Comparison of ENCODE assay signal across 24 cellular contexts in the genomic region with DNA sequence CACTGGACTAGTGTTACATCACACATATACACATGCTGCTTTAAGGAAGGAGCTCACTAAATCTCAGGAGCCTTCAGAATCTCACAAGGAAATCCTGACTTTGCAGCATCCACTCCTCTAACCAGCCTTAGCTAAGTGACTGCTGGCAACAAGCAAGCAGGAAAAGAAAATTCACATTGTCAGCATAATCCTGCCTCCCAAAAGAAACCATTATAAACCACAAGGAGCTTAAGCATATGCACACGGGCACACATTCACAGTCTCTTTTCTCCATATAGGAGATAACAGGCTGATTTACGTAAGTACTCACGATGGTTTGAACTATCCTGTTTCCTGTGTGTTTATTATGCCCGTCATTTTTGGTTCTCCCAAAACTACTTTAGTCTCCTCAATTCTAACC.
DNase-seq lines count a peak whose midpoint lies in the region; ATAC-seq, FAIRE-seq and TF ChIP-seq lines count a peak whose summit lies in the region.
"Had no signal": no experiment of that assay in that cellular context is flagged by ENCODE, and none has a peak within 500 bp of the region (broad histone marks: within the 10 kb centered on the region; RNA-seq: fewer than 3 reads in every experiment).

No MANE protein-coding gene starts in this region.

- peaks cover 0 to 3% (median under 1%) of the 10 kb centered on the region in 7 donors for H3K9me3 Mint-ChIP-seq in CD14-positive monocyte
- H3K9me3 Mint-ChIP-seq: CD4-positive, alpha-beta T cell; CD8-positive, alpha-beta memory T cell had no signal

- H3K27ac Mint-ChIP-seq in CD14-positive monocyte, result no peak overlapping the region
- H3K27ac Mint-ChIP-seq: B cell; CD4-positive, alpha-beta T cell; CD8-positive, alpha-beta memory T cell had no signal

- no TSS peak for BruUV-seq in HepG2 (replicated peaks; lab: Mats Ljungman, UMichigan)

- no peaks in the 10 kb centered on the region for H3K79me2 ChIP-seq in HepG2 (ENCODE audit: insufficient read depth, low read length)
- H3K79me2 ChIP-seq in smooth muscle cell (ENCODE audit: low read depth), result no peaks in the 10 kb centered on the region

- H3K36me3 Mint-ChIP-seq in CD14-positive monocyte, result no peaks in the 10 kb centered on the region
- H3K36me3 Mint-ChIP-seq: CD8-positive, alpha-beta memory T cell had no signal

- H3K4me2 ChIP-seq in HepG2 (ENCODE audit: low read depth, low read length) (no peak overlapping the region), smooth muscle cell (peak overlapping the region; percentile 25)
- H3K4me2 ChIP-seq: BLaER1 had no signal

- no peak overlapping the region for H3K4me3 Mint-ChIP-seq in CD14-positive monocyte
- H3K4me3 Mint-ChIP-seq: B cell; CD4-positive, alpha-beta T cell; CD8-positive, alpha-beta memory T cell had no signal

- TF ChIP-seq CTCF in HepG2 (CRISPR knock-in tag; IDR thresholded peaks at IDR 0.05) (no peak), right lobe of liver (IDR thresholded peaks at IDR 0.05) (no peak), smooth muscle cell (IDR thresholded peaks at IDR 0.05; ENCODE audit: borderline replicate concordance, insufficient read depth, poor library complexity, severe bottlenecking) (no peak), CD14-positive monocyte (IDR thresholded peaks at IDR 0.05) (no peak), transverse colon (IDR thresholded peaks at IDR 0.05) (no peak)

- POLR2A ChIA-PET in HepG2 (lab: Yijun Ruan, JAX), result no interaction called here

- CTCF ChIA-PET in HepG2 (lab: Yijun Ruan, JAX; ENCODE audit: low intra/inter-chr PET ratio, low total read pairs), result no interaction called here

- H3K27me3 ChIP-seq in HepG2 (ENCODE audit: control insufficient read depth in 1 of 2, insufficient read depth in 2 of 2, low read length in 2 of 2), result no peaks in the 10 kb centered on the region
- no peaks in the 10 kb centered on the region for H3K27me3 ChIP-seq in right lobe of liver
- H3K27me3 ChIP-seq in smooth muscle cell (ENCODE audit: low read depth), result no peaks in the 10 kb centered on the region
- H3K27me3 ChIP-seq in transverse colon, result no peaks in the 10 kb centered on the region
- H3K27me3 ChIP-seq: BLaER1 had no signal

- no peaks in the 10 kb centered on the region for H4K20me1 ChIP-seq in HepG2 (ENCODE audit: insufficient read depth, low read length)
- H4K20me1 ChIP-seq in smooth muscle cell (ENCODE audit: low read depth), result no peaks in the 10 kb centered on the region
- H4K20me1 ChIP-seq: BLaER1 had no signal

- intact Hi-C loops in HepG2 (cut with micrococcal nuclease; ENCODE audit: unreplicated experiment), result no loop called here
- intact Hi-C loops in right lobe of liver (cut with DNase I), result no loop called here
- intact Hi-C loops in CD14-positive monocyte (cut with micrococcal nuclease), result no loop called here
- intact Hi-C loops in transverse colon (cut with DNase I; ENCODE audit: low total_unique reads), result no loop called here

- TF ChIP-seq POLR2A in HepG2 (IDR thresholded peaks at IDR 0.05; ENCODE audit: insufficient read depth in 1 of 2, low read depth in 2 of 2, low read length in 2 of 2) (no peak), right lobe of liver (IDR thresholded peaks at IDR 0.05) (no peak), transverse colon (IDR thresholded peaks at IDR 0.05) (no peak)

- FAIRE-seq in HepG2 (lab: Jason Lieb, UNC), result no peak
- FAIRE-seq: A204.1, D721Med, GM12878 had no signal

- H3K4me1 Mint-ChIP-seq in CD14-positive monocyte, result no peaks in the 10 kb centered on the region
- H3K4me1 Mint-ChIP-seq: B cell; CD8-positive, alpha-beta memory T cell had no signal

- no peak for TF ChIP-seq RAD21 in HepG2 (CRISPR knock-in tag; IDR thresholded peaks at IDR 0.05)

- in situ Hi-C loops in HepG2 (cut with HindIII; ENCODE audit: extremely low pct_ligation_motif_present, low pct_unique_long_range_greater_than_20kb), result no loop called here
- in situ Hi-C loops in transverse colon (cut with MboI; ENCODE audit: low pct_ligation_motif_present in 1 of 4, low pct_unique_long_range_greater_than_20kb in 1 of 4, low sequenced_read_pairs in 3 of 4), result no loop called here

- no peaks in the 10 kb centered on the region for H3K9me3 ChIP-seq in HepG2 (ENCODE audit: low read length)
- H3K9me3 ChIP-seq in right lobe of liver, result peaks cover 0 to 2% (median 0%) of the 10 kb centered on the region in 4 donors
- no peaks in the 10 kb centered on the region for H3K9me3 ChIP-seq in smooth muscle cell (replicated peaks; ENCODE audit: low read depth)
- H3K9me3 ChIP-seq in transverse colon, result no peaks in the 10 kb centered on the region
- H3K9me3 ChIP-seq: BLaER1 had no signal

- DNase-seq in HepG2 (ENCODE audit: low spot score) (no peak), right lobe of liver (no peak), H4 (ENCODE audit: low spot score) (peak; percentile 26), amniotic epithelial cell (ENCODE audit: low read depth) (peak; percentile 27), smooth muscle cell (lab: John Stamatoyannopoulos, UW; ENCODE audit: unreplicated experiment) (no peak), CD14-positive monocyte (ENCODE audit: low spot score) (no peak), transverse colon (no peak)
- DNase-seq: CD4-positive, alpha-beta T cell; CD8-positive, alpha-beta memory T cell; DMS 273 treated with DMSO at 0.1 percent for 48 hours; DMS79; EL; GDM1; GOT3; H7; HCEC 1CT had no signal

- ATAC-seq in HepG2 (no peak), right lobe of liver (no peak), GM18519 (IDR thresholded peaks at IDR 0.05; ENCODE audit: low FRiP score, unreplicated experiment) (no peak)
- ATAC-seq: GM12878 had no signal

- H3K4me3 ChIP-seq in HepG2 (replicated peaks in 1 of 3; ENCODE audit: insufficient read depth in 1 of 3, low read depth in 2 of 3, low read length in 3 of 3) (no peak overlapping the region), right lobe of liver (no peak overlapping the region), smooth muscle cell (no peak overlapping the region), transverse colon (no peak overlapping the region)
- H3K4me3 ChIP-seq: BLaER1, GM12878 had no signal

- peaks cover 0 to 2% (median 2%) of the 10 kb centered on the region in 3 donors for H3K27me3 Mint-ChIP-seq in CD14-positive monocyte (ENCODE audit: low read depth in 3 of 3)
- H3K27me3 Mint-ChIP-seq: B cell; CD4-positive, alpha-beta T cell; CD8-positive, alpha-beta memory T cell had no signal

- H2AFZ ChIP-seq in HepG2 (ENCODE audit: low read length) (no peak overlapping the region), smooth muscle cell (ENCODE audit: low read depth) (no peak overlapping the region)

- H3K27ac ChIP-seq in HepG2 (ENCODE audit: extremely low read length, insufficient read depth, low read length), result no peak overlapping the region
- no peak overlapping the region for H3K27ac ChIP-seq in right lobe of liver
- peak overlapping the region; percentile 45 for H3K27ac ChIP-seq in smooth muscle cell (ENCODE audit: low read depth)
- no peak overlapping the region for H3K27ac ChIP-seq in transverse colon
- H3K27ac ChIP-seq: 22Rv1, BLaER1, C4-2B had no signal

- H3F3A ChIP-seq in smooth muscle cell (ENCODE audit: low read depth), result no peaks in the 10 kb centered on the region

- H3K4me1 ChIP-seq in HepG2 (ENCODE audit: insufficient read depth, low read length) (no peaks in the 10 kb centered on the region), right lobe of liver (no peaks in the 10 kb centered on the region), smooth muscle cell (ENCODE audit: low read depth) (no peaks in the 10 kb centered on the region), transverse colon (no peaks in the 10 kb centered on the region)
- H3K4me1 ChIP-seq: BLaER1 had no signal

- no peak for TF ChIP-seq EP300 in HepG2 (IDR thresholded peaks at IDR 0.05; ENCODE audit: low read depth in 2 of 2, low read length in 2 of 2)
- TF ChIP-seq EP300 in HepG2 (CRISPR knock-in tag; IDR thresholded peaks at IDR 0.05; ENCODE audit: borderline replicate concordance), result no peak
- TF ChIP-seq EP300 in transverse colon (IDR thresholded peaks at IDR 0.05; ENCODE audit: low read depth), result no peak

- no peaks in the 10 kb centered on the region for H3K36me3 ChIP-seq in HepG2 (replicated peaks in 1 of 2; ENCODE audit: control insufficient read depth in 1 of 2, insufficient read depth in 2 of 2, low read length in 2 of 2)
- no peaks in the 10 kb centered on the region for H3K36me3 ChIP-seq in right lobe of liver
- no peaks in the 10 kb centered on the region for H3K36me3 ChIP-seq in smooth muscle cell (ENCODE audit: low read depth)
- no peaks in the 10 kb centered on the region for H3K36me3 ChIP-seq in transverse colon
- H3K36me3 ChIP-seq: BLaER1 had no signal

- H3K9ac ChIP-seq in HepG2 (ENCODE audit: insufficient read depth, low read depth, low read length) (no peak overlapping the region), smooth muscle cell (ENCODE audit: low read depth) (no peak overlapping the region)
- H3K9ac ChIP-seq: BLaER1 had no signal

- WGBS in HepG2 (ENCODE audit: low lambda C conversion rate), result 49% methylated on average over 4 of the region's 4 CpGs
- WGBS in right lobe of liver (ENCODE audit: insufficient coverage, low coverage, low lambda C conversion rate, missing lambda C conversion rate), result 36% methylated on average over 4 of the region's 4 CpGs
- WGBS in smooth muscle cell (ENCODE audit: low lambda C conversion rate), result 46% methylated on average over 4 of the region's 4 CpGs
- WGBS in transverse colon (ENCODE audit: low coverage in 1 of 2), 2 donors, result 54 to 71% methylated on average over 4 of the region's 4 CpGs

TF ChIP-seq in HepG2, 621 proteins besides CTCF, POLR2A, EP300 and RAD21:
- peak; percentile 88 for TF ChIP-seq MAFF (IDR thresholded peaks at IDR 0.05; ENCODE audit: low read depth, low read length)
- TF ChIP-seq MAFK (conservative IDR thresholded peaks at IDR 0.05 in 1 of 2, IDR thresholded peaks at IDR 0.05 in 1 of 2; ENCODE audit: low read length in 2 of 2), result peak; percentile 84 to 90
- TF ChIP-seq ZNF143 (CRISPR knock-in tag; IDR thresholded peaks at IDR 0.05), result no peak

Comparison
In these comparisons a context has a peak if more than half of its experiments do, and no peak if none do; other contexts are left out.
1. DNase-seq: peak in H4 (single experiment) and amniotic epithelial cell (single experiment); none in HepG2 (single experiment), right lobe of liver (0 of 3), smooth muscle cell (single experiment), CD14-positive monocyte (single experiment) and transverse colon (single experiment).